1 cellular context compared by ENCODE assay signal in the genomic region with DNA sequence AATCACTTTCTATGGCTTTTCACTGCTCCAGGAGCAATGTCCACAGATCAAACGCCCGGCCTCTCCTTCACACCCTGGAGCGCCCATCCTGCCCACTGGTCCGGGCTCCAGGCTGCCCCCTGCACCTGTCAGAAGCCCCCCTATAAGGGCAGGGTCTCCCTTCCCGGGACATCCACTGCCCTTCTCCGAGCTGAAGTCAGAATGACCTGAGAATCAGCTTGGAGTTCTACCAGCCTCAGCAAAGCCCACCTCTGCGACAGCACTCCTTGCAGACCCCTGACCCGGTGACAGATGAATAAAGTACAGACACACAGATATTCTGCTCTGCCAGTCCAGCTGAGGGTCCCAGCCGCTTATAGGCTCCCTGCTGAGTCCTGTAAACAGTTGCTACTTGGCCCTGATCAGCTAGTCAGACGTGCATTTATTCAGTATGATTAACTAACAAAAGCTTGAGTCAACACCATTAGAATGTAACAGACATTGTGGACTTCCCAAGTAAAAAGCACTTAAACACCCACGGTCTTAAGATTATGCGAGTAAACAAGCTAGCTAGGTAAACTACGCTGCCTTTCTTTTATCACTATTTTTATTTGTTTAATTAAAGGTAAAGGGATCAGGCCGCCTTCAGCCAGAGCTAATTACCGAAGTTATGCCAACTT.
TF ChIP-seq lines count a peak whose summit lies in the region.

No MANE protein-coding gene starts in this region.

TF ChIP-seq in HepG2, 621 proteins besides CTCF, POLR2A, EP300 and RAD21:
- TF ChIP-seq, protein P1, sequence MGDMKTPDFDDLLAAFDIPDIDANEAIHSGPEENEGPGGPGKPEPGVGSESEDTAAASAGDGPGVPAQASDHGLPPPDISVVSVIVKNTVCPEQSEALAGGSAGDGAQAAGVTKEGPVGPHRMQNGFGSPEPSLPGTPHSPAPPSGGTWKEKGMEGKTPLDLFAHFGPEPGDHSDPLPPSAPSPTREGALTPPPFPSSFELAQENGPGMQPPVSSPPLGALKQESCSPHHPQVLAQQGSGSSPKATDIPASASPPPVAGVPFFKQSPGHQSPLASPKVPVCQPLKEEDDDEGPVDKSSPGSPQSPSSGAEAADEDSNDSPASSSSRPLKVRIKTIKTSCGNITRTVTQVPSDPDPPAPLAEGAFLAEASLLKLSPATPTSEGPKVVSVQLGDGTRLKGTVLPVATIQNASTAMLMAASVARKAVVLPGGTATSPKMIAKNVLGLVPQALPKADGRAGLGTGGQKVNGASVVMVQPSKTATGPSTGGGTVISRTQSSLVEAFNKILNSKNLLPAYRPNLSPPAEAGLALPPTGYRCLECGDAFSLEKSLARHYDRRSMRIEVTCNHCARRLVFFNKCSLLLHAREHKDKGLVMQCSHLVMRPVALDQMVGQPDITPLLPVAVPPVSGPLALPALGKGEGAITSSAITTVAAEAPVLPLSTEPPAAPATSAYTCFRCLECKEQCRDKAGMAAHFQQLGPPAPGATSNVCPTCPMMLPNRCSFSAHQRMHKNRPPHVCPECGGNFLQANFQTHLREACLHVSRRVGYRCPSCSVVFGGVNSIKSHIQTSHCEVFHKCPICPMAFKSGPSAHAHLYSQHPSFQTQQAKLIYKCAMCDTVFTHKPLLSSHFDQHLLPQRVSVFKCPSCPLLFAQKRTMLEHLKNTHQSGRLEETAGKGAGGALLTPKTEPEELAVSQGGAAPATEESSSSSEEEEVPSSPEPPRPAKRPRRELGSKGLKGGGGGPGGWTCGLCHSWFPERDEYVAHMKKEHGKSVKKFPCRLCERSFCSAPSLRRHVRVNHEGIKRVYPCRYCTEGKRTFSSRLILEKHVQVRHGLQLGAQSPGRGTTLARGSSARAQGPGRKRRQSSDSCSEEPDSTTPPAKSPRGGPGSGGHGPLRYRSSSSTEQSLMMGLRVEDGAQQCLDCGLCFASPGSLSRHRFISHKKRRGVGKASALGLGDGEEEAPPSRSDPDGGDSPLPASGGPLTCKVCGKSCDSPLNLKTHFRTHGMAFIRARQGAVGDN (CRISPR knock-in tag; IDR thresholded peaks at IDR 0.05): 0 out of 2 replicates have a peak, but pooled peaks have one; percentile 23
- TF ChIP-seq FOXA3 (CRISPR knock-in tag; IDR thresholded peaks at IDR 0.05) (peak; percentile 48), HOXA3 (CRISPR knock-in tag; IDR thresholded peaks at IDR 0.05) (0 out of 2 replicates have a peak, but pooled peaks have one; percentile 24), MBNL3 (CRISPR knock-in tag; conservative IDR thresholded peaks at IDR 0.05) (no peak), ZNF766 (CRISPR knock-in tag; IDR thresholded peaks at IDR 0.05; ENCODE audit: borderline replicate concordance) (no peak), RFX5 (IDR thresholded peaks at IDR 0.05; ENCODE audit: low read depth, low read length) (peak; percentile 49; the same call in 1 of the 2 replicates), FOXA1 (IDR thresholded peaks at IDR 0.05) (no peak), FOXA1 (CRISPR knock-in tag; IDR thresholded peaks at IDR 0.05) (peak; percentile 26; the same call in 1 of the 2 replicates)
- TF ChIP-seq, protein P2, sequence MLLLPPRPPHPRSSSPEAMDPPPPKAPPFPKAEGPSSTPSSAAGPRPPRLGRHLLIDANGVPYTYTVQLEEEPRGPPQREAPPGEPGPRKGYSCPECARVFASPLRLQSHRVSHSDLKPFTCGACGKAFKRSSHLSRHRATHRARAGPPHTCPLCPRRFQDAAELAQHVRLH (CRISPR knock-in tag; IDR thresholded peaks at IDR 0.05; ENCODE audit: borderline replicate concordance, low read depth): no peak
